1 cellular context compared by ENCODE assay signal in the genomic region with DNA sequence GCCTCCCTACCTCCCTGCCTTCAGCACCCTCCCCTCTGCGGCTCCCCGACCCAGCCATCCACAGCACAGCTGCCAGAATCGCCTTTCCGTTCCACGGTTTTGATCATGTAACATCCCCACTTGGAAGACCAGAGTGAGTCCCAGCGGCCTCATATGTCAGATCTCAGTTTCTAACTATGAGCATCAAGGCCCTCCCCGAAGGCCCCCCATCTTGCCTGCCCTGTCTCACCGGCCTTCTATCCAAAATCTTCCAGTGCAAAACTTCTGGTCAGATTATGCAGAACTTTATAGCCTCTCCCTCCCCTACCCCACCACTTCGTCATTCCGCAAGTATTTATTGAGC.
TF ChIP-seq lines count a peak whose summit lies in the region.

No MANE protein-coding gene starts in this region.

TF ChIP-seq in GM12878, 131 proteins besides CTCF, POLR2A, EP300 and RAD21 (continued from another document):
- TF ChIP-seq BCLAF1 (IDR thresholded peaks at IDR 0.05) (no peak), HDGF (IDR thresholded peaks at IDR 0.05) (no peak), IRF3 (IDR thresholded peaks at IDR 0.05) (no peak), MYC (IDR thresholded peaks at IDR 0.05; ENCODE audit: insufficient read depth, insufficient read length, insufficient replicate concordance, low read length, severe bottlenecking) (no peak), RB1 (IDR thresholded peaks at IDR 0.05; ENCODE audit: borderline replicate concordance) (no peak)
- TF ChIP-seq, protein P1, sequence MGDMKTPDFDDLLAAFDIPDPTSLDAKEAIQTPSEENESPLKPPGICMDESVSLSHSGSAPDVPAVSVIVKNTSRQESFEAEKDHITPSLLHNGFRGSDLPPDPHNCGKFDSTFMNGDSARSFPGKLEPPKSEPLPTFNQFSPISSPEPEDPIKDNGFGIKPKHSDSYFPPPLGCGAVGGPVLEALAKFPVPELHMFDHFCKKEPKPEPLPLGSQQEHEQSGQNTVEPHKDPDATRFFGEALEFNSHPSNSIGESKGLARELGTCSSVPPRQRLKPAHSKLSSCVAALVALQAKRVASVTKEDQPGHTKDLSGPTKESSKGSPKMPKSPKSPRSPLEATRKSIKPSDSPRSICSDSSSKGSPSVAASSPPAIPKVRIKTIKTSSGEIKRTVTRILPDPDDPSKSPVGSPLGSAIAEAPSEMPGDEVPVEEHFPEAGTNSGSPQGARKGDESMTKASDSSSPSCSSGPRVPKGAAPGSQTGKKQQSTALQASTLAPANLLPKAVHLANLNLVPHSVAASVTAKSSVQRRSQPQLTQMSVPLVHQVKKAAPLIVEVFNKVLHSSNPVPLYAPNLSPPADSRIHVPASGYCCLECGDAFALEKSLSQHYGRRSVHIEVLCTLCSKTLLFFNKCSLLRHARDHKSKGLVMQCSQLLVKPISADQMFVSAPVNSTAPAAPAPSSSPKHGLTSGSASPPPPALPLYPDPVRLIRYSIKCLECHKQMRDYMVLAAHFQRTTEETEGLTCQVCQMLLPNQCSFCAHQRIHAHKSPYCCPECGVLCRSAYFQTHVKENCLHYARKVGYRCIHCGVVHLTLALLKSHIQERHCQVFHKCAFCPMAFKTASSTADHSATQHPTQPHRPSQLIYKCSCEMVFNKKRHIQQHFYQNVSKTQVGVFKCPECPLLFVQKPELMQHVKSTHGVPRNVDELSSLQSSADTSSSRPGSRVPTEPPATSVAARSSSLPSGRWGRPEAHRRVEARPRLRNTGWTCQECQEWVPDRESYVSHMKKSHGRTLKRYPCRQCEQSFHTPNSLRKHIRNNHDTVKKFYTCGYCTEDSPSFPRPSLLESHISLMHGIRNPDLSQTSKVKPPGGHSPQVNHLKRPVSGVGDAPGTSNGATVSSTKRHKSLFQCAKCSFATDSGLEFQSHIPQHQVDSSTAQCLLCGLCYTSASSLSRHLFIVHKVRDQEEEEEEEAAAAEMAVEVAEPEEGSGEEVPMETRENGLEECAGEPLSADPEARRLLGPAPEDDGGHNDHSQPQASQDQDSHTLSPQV (IDR thresholded peaks at IDR 0.05): no peak
- TF ChIP-seq, protein P2, sequence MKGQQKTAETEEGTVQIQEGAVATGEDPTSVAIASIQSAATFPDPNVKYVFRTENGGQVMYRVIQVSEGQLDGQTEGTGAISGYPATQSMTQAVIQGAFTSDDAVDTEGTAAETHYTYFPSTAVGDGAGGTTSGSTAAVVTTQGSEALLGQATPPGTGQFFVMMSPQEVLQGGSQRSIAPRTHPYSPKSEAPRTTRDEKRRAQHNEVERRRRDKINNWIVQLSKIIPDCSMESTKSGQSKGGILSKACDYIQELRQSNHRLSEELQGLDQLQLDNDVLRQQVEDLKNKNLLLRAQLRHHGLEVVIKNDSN (IDR thresholded peaks at IDR 0.05; ENCODE audit: borderline replicate concordance, extremely low read length, insufficient read depth, low read depth, low read length): no peak
- TF ChIP-seq, protein P3, sequence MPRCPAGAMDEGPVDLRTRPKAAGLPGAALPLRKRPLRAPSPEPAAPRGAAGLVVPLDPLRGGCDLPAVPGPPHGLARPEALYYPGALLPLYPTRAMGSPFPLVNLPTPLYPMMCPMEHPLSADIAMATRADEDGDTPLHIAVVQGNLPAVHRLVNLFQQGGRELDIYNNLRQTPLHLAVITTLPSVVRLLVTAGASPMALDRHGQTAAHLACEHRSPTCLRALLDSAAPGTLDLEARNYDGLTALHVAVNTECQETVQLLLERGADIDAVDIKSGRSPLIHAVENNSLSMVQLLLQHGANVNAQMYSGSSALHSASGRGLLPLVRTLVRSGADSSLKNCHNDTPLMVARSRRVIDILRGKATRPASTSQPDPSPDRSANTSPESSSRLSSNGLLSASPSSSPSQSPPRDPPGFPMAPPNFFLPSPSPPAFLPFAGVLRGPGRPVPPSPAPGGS (IDR thresholded peaks at IDR 0.05; ENCODE audit: borderline replicate concordance, insufficient read depth, low read depth, low read length, poor library complexity, severe bottlenecking): no peak
- TF ChIP-seq, protein P4, sequence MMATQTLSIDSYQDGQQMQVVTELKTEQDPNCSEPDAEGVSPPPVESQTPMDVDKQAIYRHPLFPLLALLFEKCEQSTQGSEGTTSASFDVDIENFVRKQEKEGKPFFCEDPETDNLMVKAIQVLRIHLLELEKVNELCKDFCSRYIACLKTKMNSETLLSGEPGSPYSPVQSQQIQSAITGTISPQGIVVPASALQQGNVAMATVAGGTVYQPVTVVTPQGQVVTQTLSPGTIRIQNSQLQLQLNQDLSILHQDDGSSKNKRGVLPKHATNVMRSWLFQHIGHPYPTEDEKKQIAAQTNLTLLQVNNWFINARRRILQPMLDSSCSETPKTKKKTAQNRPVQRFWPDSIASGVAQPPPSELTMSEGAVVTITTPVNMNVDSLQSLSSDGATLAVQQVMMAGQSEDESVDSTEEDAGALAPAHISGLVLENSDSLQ (IDR thresholded peaks at IDR 0.05): no peak
- TF ChIP-seq, protein P5, sequence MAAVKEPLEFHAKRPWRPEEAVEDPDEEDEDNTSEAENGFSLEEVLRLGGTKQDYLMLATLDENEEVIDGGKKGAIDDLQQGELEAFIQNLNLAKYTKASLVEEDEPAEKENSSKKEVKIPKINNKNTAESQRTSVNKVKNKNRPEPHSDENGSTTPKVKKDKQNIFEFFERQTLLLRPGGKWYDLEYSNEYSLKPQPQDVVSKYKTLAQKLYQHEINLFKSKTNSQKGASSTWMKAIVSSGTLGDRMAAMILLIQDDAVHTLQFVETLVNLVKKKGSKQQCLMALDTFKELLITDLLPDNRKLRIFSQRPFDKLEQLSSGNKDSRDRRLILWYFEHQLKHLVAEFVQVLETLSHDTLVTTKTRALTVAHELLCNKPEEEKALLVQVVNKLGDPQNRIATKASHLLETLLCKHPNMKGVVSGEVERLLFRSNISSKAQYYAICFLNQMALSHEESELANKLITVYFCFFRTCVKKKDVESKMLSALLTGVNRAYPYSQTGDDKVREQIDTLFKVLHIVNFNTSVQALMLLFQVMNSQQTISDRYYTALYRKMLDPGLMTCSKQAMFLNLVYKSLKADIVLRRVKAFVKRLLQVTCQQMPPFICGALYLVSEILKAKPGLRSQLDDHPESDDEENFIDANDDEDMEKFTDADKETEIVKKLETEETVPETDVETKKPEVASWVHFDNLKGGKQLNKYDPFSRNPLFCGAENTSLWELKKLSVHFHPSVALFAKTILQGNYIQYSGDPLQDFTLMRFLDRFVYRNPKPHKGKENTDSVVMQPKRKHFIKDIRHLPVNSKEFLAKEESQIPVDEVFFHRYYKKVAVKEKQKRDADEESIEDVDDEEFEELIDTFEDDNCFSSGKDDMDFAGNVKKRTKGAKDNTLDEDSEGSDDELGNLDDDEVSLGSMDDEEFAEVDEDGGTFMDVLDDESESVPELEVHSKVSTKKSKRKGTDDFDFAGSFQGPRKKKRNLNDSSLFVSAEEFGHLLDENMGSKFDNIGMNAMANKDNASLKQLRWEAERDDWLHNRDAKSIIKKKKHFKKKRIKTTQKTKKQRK (IDR thresholded peaks at IDR 0.05; ENCODE audit: low read depth, low read length): no peak
